Comparison of ENCODE assay signal across 8 cellular contexts in the genomic region with DNA sequence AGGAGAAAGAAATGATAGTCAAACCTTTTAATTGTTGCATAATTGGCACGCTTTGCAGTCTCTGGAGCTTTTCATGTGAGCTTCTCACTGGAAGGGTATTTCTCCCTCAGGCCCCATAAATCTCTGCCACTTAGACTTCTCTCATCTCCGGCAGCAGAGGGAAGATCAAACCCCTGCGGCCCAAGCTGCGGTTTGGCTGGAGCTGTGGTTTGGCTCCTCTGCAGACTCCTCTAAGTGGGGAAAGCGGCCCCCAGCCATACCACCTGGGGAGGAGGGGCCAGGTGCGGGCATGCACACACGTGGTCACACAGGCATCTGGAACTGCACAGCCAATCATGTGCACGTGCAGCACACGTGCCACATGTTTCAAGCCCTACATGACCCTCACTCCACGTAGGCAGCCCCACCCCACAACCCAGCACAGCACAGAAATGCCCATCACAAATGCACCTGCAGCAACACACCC. TPM values are rescaled to one million over a fixed set of nuclear protein-coding genes. Genes with fewer than 3 reads are reported as not detected.
DNase-seq lines count a peak whose midpoint lies in the region; ATAC-seq, FAIRE-seq and TF ChIP-seq lines count a peak whose summit lies in the region.

No MANE protein-coding gene starts in this region.

- peak overlapping the region; percentile 45 for H3K4me2 ChIP-seq in keratinocyte (ENCODE audit: control insufficient read depth, extremely low read depth, insufficient read depth, low read depth, low read length)

- H3K9me3 Mint-ChIP-seq in CD4-positive, alpha-beta T cell: no peaks in the 10 kb centered on the region
- no peaks in the 10 kb centered on the region for H3K9me3 Mint-ChIP-seq in T-cell

- H3K27ac Mint-ChIP-seq in CD4-positive, alpha-beta T cell: peak overlapping the region; percentile 37
- H3K27ac Mint-ChIP-seq in T-cell: no peak overlapping the region

- POLR2A ChIA-PET in CD4-positive, alpha-beta T cell (lab: Charles Lee): no interaction called here
- POLR2A ChIA-PET in T-cell (lab: Charles Lee): no interaction called here

- H3K36me3 ChIP-seq in MG63 (no peaks in the 10 kb centered on the region), keratinocyte (ENCODE audit: control insufficient read depth in 2 of 2, extremely low read depth in 1 of 2, insufficient read depth in 2 of 2, low read length in 2 of 2) (no peaks in the 10 kb centered on the region), colonic mucosa (no peaks in the 10 kb centered on the region)

- dilution Hi-C loops in keratinocyte (cut with MboI; ENCODE audit: extremely low pct_ligation_motif_present, low sequenced_read_pairs): no loop called here

- H4K20me1 ChIP-seq in keratinocyte (ENCODE audit: control insufficient read depth, extremely low read depth, insufficient read depth, low read length): no peaks in the 10 kb centered on the region

- H3K27me3 ChIP-seq in CD4-positive, alpha-beta T cell (ENCODE audit: control insufficient read depth, insufficient read depth, low read length): no peaks in the 10 kb centered on the region
- H3K27me3 ChIP-seq in MG63 (no peaks in the 10 kb centered on the region), keratinocyte (ENCODE audit: control insufficient read depth, extremely low read depth, insufficient read depth, low read length) (no peaks in the 10 kb centered on the region), colonic mucosa (no peaks in the 10 kb centered on the region)

- no peaks in the 10 kb centered on the region for H3K79me2 ChIP-seq in keratinocyte (ENCODE audit: control insufficient read depth, insufficient read depth, low read length)

- no peak overlapping the region for H2AFZ ChIP-seq in keratinocyte (ENCODE audit: control insufficient read depth, low read length)

- H3K9me1 ChIP-seq in keratinocyte (ENCODE audit: control insufficient read depth, extremely low read depth, insufficient read depth, low read length): no peaks in the 10 kb centered on the region

- intact Hi-C loops in CD4-positive, alpha-beta T cell (cut with DNase I, micrococcal nuclease): no loop called here
- intact Hi-C loops in colonic mucosa (cut with DNase I): no loop called here

- peak overlapping the region; percentile 45 for H3K9ac ChIP-seq in keratinocyte (ENCODE audit: control insufficient read depth, extremely low read depth, insufficient read depth, low read length)
- no peak overlapping the region for H3K9ac ChIP-seq in colonic mucosa (ENCODE audit: low read depth in 2 of 2, low read length in 2 of 2)

- H3K4me3 Mint-ChIP-seq in CD4-positive, alpha-beta T cell: no peak overlapping the region
- H3K4me3 Mint-ChIP-seq in T-cell: no peak overlapping the region

- FAIRE-seq in keratinocyte (lab: Jason Lieb, UNC): peak; percentile 93

- peaks cover 21% of the 10 kb centered on the region for H3K4me1 Mint-ChIP-seq in CD4-positive, alpha-beta T cell (ENCODE audit: low read depth)
- peaks cover 14 to 19% (median 16%) of the 10 kb centered on the region in 3 donors for H3K4me1 Mint-ChIP-seq in T-cell

- peak; percentile 65 for ATAC-seq in CD4-positive, alpha-beta T cell (ENCODE audit: poor library complexity)
- ATAC-seq in T-cell (replicated peaks in 1 of 4) (peak; percentile 53 to 66 (median 56)), GM21423 (IDR thresholded peaks at IDR 0.05; ENCODE audit: unreplicated experiment) (no peak), GM21447 (IDR thresholded peaks at IDR 0.05; ENCODE audit: unreplicated experiment) (no peak)

- H3K4me1 ChIP-seq in keratinocyte (ENCODE audit: control insufficient read depth, extremely low read depth, insufficient read depth, low read length) (peaks cover 54% of the 10 kb centered on the region), colonic mucosa (no peaks in the 10 kb centered on the region)

- no peak overlapping the region for H3K27ac ChIP-seq in CD4-positive, alpha-beta T cell (ENCODE audit: low read depth, low read length)
- H3K27ac ChIP-seq in keratinocyte (ENCODE audit: control insufficient read depth, insufficient read depth, low read length) (peak overlapping the region; percentile 69), colonic mucosa (no peak overlapping the region)

- CTCF ChIA-PET in CD4-positive, alpha-beta T cell (lab: Charles Lee): interaction anchor here (0.7 kb wide), 1 partner anchor 12 kb away, joined by 3 read pairs; no protein-coding TSS in a partner anchor
- CTCF ChIA-PET in T-cell (lab: Charles Lee): interaction anchor here in 1 of 2 donors (0.6 kb wide), 1 partner anchor 13 kb away, joined by 3 read pairs; no protein-coding TSS in a partner anchor

- H3K4me3 ChIP-seq in MG63 (no peak overlapping the region), keratinocyte (ENCODE audit: control insufficient read depth in 2 of 3, extremely low read depth in 1 of 3, insufficient read depth in 2 of 3, low read depth in 1 of 3, low read length in 3 of 3) (no peak overlapping the region), colonic mucosa (no peak overlapping the region)

- no peaks in the 10 kb centered on the region for H3K9me3 ChIP-seq in CD4-positive, alpha-beta T cell (ENCODE audit: control insufficient read depth, low read length)
- H3K9me3 ChIP-seq in MG63: no peaks in the 10 kb centered on the region
- no peaks in the 10 kb centered on the region for H3K9me3 ChIP-seq in keratinocyte (ENCODE audit: control insufficient read depth, low read depth, low read length)
- H3K9me3 ChIP-seq in colonic mucosa: no peaks in the 10 kb centered on the region

- TF ChIP-seq CTCF in CD4-positive, alpha-beta T cell (IDR thresholded peaks at IDR 0.05): no peak
- no peak for TF ChIP-seq CTCF in keratinocyte (optimal IDR thresholded peaks at IDR 0.05 in 1 of 3, IDR thresholded peaks at IDR 0.05 in 1 of 3, conservative IDR thresholded peaks at IDR 0.05 in 1 of 3; ENCODE audit: extremely low read depth in 1 of 3, insufficient read depth in 2 of 3, low read length in 3 of 3)
- TF ChIP-seq CTCF in colonic mucosa (IDR thresholded peaks at IDR 0.05): no peak

- DNase-seq in CD4-positive, alpha-beta T cell: peak in 2 of 10 experiments; percentile 1 to 11
- peak; percentile 89 for DNase-seq in MG63
- DNase-seq in T-cell: peak in 20 of 34 experiments; percentile 1 to 35 (median 10)
- DNase-seq in keratinocyte (ENCODE audit: low read depth, low spot score): peak; percentile 90
- DNase-seq in colonic mucosa: no peak
- no peak for DNase-seq in cerebellar nuclear complex (lab: John Stamatoyannopoulos, UW)

- no peaks in the 10 kb centered on the region for H3K36me3 Mint-ChIP-seq in CD4-positive, alpha-beta T cell (ENCODE audit: low read depth)
- H3K36me3 Mint-ChIP-seq in T-cell: no peaks in the 10 kb centered on the region

- H3K27me3 Mint-ChIP-seq in CD4-positive, alpha-beta T cell: peaks cover 8% of the 10 kb centered on the region
- H3K27me3 Mint-ChIP-seq in T-cell: no peaks in the 10 kb centered on the region

RNA-seq across cellular contexts. Expression of gene UBE2T, which starts 58.3 kb away (rescaled TPM):
- 1 to 10 TPM; 1.1 TPM for total RNA-seq in CD4-positive, alpha-beta T cell
- 83.6 and 111 TPM in 2 replicates for total RNA-seq in MG63 (2014; rRNA removed; shearing (Covaris generic); ENCODE audit: low replicate concordance)
- total RNA-seq in T-cell (1 to 10 TPM; 1.6 to 4.7 (median 3.4) TPM), colonic mucosa (10 to 100 TPM; 12.7 to 42.8 TPM)
- 32.3 to 71.7 TPM (median 53.9 TPM) in 3 replicates for polyA plus RNA-seq in keratinocyte
- polyA plus RNA-seq in keratinocyte (2011; ENCODE audit: low read depth): 3.0 TPM
- 27.4 and 56.1 TPM in 2 replicates for polyA plus RNA-seq in keratinocyte (2011; cell fraction: cytosol; rRNA removed)
- 25.8 and 27.3 TPM in 2 replicates for polyA plus RNA-seq in keratinocyte (2011; cell fraction: nucleus; rRNA removed)
- polyA plus RNA-seq in keratinocyte (2012; ENCODE audit: low replicate concordance): 6.3 and 32.0 TPM in 2 replicates
- polyA minus RNA-seq in keratinocyte: 10.8 to 23.1 TPM (median 13.5 TPM) in 3 replicates
- 13.2 TPM for polyA minus RNA-seq in keratinocyte (2011; cell fraction: cytosol; rRNA and poly(A)+ RNA removed)
- polyA minus RNA-seq in keratinocyte (2011; cell fraction: nucleus; rRNA and poly(A)+ RNA removed): 3.7 and 6.7 TPM in 2 replicates

Comparison
In these comparisons a context has a peak if more than half of its experiments do, and no peak if none do; other contexts are left out.
1. ATAC-seq: peak in CD4-positive, alpha-beta T cell (single experiment) and T-cell (4 of 4); none in GM21423 (single experiment) and GM21447 (single experiment).
2. DNase-seq: peak in MG63 (single experiment), T-cell (20 of 34) and keratinocyte (single experiment); none in colonic mucosa (single experiment) and cerebellar nuclear complex (0 of 2).